ENCODE assay signal across 21 cellular contexts in the genomic region with DNA sequence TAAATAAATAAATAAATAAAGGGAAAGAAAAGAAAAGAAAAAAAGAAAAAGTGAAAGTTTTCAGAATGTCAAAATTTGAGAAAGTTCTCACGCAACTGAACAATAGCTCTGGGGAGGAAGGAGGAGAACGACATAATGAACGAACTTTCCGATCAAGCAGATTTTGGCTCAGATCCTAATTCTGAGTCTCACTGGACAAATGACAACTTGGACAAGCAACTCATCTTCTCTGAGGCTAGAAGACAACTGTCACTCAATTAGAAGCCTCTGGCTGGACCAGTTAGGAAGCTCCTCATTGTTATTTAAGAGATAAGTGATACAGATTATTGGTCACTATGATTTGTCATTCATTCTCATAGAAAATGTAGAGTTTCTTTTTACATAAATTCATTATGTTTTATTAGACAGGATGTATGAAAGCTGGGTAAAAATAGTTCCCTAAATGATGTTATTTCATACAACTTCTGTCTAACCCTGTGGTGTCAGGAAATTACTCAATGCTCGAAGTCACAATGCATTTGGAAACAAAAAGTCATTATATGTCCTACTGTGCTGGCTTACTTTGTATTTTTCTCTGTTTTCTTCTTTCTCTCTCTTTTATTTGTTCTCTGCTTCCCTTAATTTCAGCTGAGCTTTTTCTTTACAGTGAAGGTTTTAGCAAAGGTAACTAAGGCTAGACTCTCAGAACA. TPM values are rescaled to one million over a fixed set of nuclear protein-coding genes. Genes with fewer than 3 reads are reported as not detected.
"Had no signal": no experiment of that assay in that cellular context is flagged by ENCODE, and none has a peak within 500 bp of the region (broad histone marks: within the 10 kb centered on the region; RNA-seq: fewer than 3 reads in every experiment).

No MANE protein-coding gene starts in this region.

- ATAC-seq: activated CD4-positive, CD25-positive, alpha-beta regulatory T cell treated with anti-CD3 and anti-CD28 coated beads, Interleukin-2, amount 50 U/mL, for 24 hours; activated naive CD4-positive, alpha-beta T cell treated with anti-CD3 and anti-CD28 coated beads, Interleukin-2, amount 50 U/mL, for 72 hours; activated T-cell treated with anti-CD3 and anti-CD28 coated beads, Interleukin-2, amount 50 U/mL, for 4 hours; natural killer cell treated with Interleukin-12 subunit alpha and Interleukin-12 subunit beta and Interleukin-15 and Interleukin-18, amount 100 ng/mL, for 72 hours; psoas muscle; stimulated activated naive B cell treated with anti-CD40 and anti-IgM and Interleukin-4, amounts not matched to agents 10 μg/mL and 1 μg/mL and 100 μg/mL, for 72 hours had no signal

- H3K4me3 ChIP-seq: mucosa of descending colon, psoas muscle, right lobe of liver had no signal

- H3K36me3 Mint-ChIP-seq: activated naive CD4-positive, alpha-beta T cell treated with anti-CD3 and anti-CD28 coated beads, Interleukin-2, amount 50 U/mL, for 72 hours; brain; natural killer cell treated with Interleukin-12 subunit alpha and Interleukin-12 subunit beta and Interleukin-15 and Interleukin-18, amount 100 ng/mL, for 72 hours; stimulated activated naive B cell treated with anti-CD40 and anti-IgM and Interleukin-4, amounts not matched to agents 10 μg/mL and 1 μg/mL and 100 μg/mL, for 72 hours had no signal

- H3K9me3 ChIP-seq: mucosa of descending colon, psoas muscle, right lobe of liver had no signal

- H3K27ac Mint-ChIP-seq: activated CD4-positive, alpha-beta memory T cell treated with anti-CD3 and anti-CD28 coated beads for 36 hours; activated naive CD4-positive, alpha-beta T cell treated with anti-CD3 and anti-CD28 coated beads, Interleukin-2, amount 50 U/mL, for 72 hours; brain; immature natural killer cell; natural killer cell treated with Interleukin-12 subunit alpha and Interleukin-12 subunit beta and Interleukin-15 and Interleukin-18, amount 100 ng/mL, for 72 hours; stimulated activated naive B cell treated with anti-CD40 and anti-IgM and Interleukin-4, amounts not matched to agents 10 μg/mL and 1 μg/mL and 100 μg/mL, for 72 hours had no signal

- H3K27me3 ChIP-seq: right lobe of liver had no signal

- H3K36me3 ChIP-seq: right lobe of liver had no signal

- H3K9me3 Mint-ChIP-seq: activated CD4-positive, alpha-beta memory T cell treated with anti-CD3 and anti-CD28 coated beads for 36 hours; activated naive CD4-positive, alpha-beta T cell treated with anti-CD3 and anti-CD28 coated beads, Interleukin-2, amount 50 U/mL, for 72 hours; activated T-cell treated with anti-CD3 and anti-CD28 coated beads, Interleukin-2, amount 50 U/mL, for 4 hours; central memory CD8-positive, alpha-beta T cell; immature natural killer cell; natural killer cell treated with Interleukin-12 subunit alpha and Interleukin-12 subunit beta and Interleukin-15 and Interleukin-18, amount 100 ng/mL, for 72 hours; stimulated activated naive B cell treated with anti-CD40 and anti-IgM and Interleukin-4, amounts not matched to agents 10 μg/mL and 1 μg/mL and 100 μg/mL, for 72 hours had no signal

- DNase-seq: activated CD4-positive, alpha-beta memory T cell treated with anti-CD3 and anti-CD28 coated beads for 36 hours; activated effector memory CD4-positive, alpha-beta T cell treated with anti-CD3 and anti-CD28 coated beads, Interleukin-2, amount 50 U/mL, for 16 hours; activated T-cell treated with anti-CD3 and anti-CD28 coated beads, Interleukin-2, amount 50 U/mL, for 4 hours; amniotic stem cell; erythroblast; glutamatergic neuron; immature natural killer cell; mammary epithelial cell; mucosa of descending colon; occipital lobe; psoas muscle; right lobe of liver; stimulated activated CD4-positive, alpha-beta T cell treated with anti-CD3 and anti-CD28 coated beads, Interleukin-1b, Interleukin-23, amount 100 ng/mL, for 48 hours; stimulated activated naive B cell treated with anti-CD40 and anti-IgM and Interleukin-4, amounts not matched to agents 10 μg/mL and 1 μg/mL and 100 μg/mL, for 72 hours had no signal

- H3K27ac ChIP-seq: psoas muscle, right lobe of liver had no signal

- H3K27me3 Mint-ChIP-seq: activated CD4-positive, alpha-beta memory T cell treated with anti-CD3 and anti-CD28 coated beads for 36 hours; central memory CD8-positive, alpha-beta T cell; natural killer cell treated with Interleukin-12 subunit alpha and Interleukin-12 subunit beta and Interleukin-15 and Interleukin-18, amount 100 ng/mL, for 72 hours; stimulated activated naive B cell treated with anti-CD40 and anti-IgM and Interleukin-4, amounts not matched to agents 10 μg/mL and 1 μg/mL and 100 μg/mL, for 72 hours had no signal

- H3K4me3 Mint-ChIP-seq: activated CD4-positive, alpha-beta memory T cell treated with anti-CD3 and anti-CD28 coated beads for 36 hours; activated T-cell treated with anti-CD3 and anti-CD28 coated beads, Interleukin-2, amount 50 U/mL, for 4 hours; brain; central memory CD8-positive, alpha-beta T cell; immature natural killer cell; natural killer cell treated with Interleukin-12 subunit alpha and Interleukin-12 subunit beta and Interleukin-15 and Interleukin-18, amount 100 ng/mL, for 72 hours; stimulated activated naive B cell treated with anti-CD40 and anti-IgM and Interleukin-4, amounts not matched to agents 10 μg/mL and 1 μg/mL and 100 μg/mL, for 72 hours had no signal

- H3K4me1 Mint-ChIP-seq: central memory CD8-positive, alpha-beta T cell; stimulated activated naive B cell treated with anti-CD40 and anti-IgM and Interleukin-4, amounts not matched to agents 10 μg/mL and 1 μg/mL and 100 μg/mL, for 72 hours had no signal

- H3K4me1 ChIP-seq: psoas muscle, right lobe of liver had no signal

RNA-seq across cellular contexts. Expression of a gene that starts 11.1 kb away (rescaled TPM):
- total RNA-seq: activated CD4-positive, alpha-beta memory T cell treated with anti-CD3 and anti-CD28 coated beads for 36 hours; activated naive CD4-positive, alpha-beta T cell treated with anti-CD3 and anti-CD28 coated beads, Interleukin-2, amount 50 U/mL, for 72 hours; activated T-cell treated with anti-CD3 and anti-CD28 coated beads, Interleukin-2, amount 50 U/mL, for 4 hours; mammary epithelial cell; mucosa of descending colon; natural killer cell treated with Interleukin-12 subunit alpha and Interleukin-12 subunit beta and Interleukin-15 and Interleukin-18, amount 100 ng/mL, for 72 hours; occipital lobe; psoas muscle; right lobe of liver; subcutaneous adipose tissue; T-helper 2 cell treated with Interferon-gamma antibody and Interleukin-4, amounts not matched to agents 100 ng/mL and 5 ng/mL, for 36 hours had no signal
- polyA plus RNA-seq: immature natural killer cell, mammary epithelial cell had no signal
